ENCODE assay signal across 11 cellular contexts in the genomic region with DNA sequence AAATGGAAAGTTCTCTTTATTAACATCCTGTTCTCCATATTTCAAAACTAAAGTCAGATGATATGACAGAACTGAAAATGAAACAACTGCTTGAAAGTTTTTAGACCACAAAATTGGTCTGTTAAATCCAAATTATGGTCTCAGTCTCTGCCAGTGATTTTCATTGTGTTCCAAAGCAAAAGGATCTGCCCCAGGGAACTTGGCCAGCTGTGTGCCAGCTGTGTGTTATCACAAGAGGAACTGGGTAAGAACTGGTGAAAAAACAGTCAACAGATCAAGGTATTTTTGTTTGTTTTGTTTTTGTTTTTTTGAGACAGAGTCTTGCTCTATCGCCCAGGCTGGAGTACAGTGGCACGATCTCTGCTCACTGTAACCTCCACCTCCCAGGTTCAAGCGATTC.
DNase-seq lines count a peak whose midpoint lies in the region; ATAC-seq lines count a peak whose summit lies in the region.
"Had no signal": no experiment of that assay in that cellular context is flagged by ENCODE, and none has a peak within 500 bp of the region (broad histone marks: within the 10 kb centered on the region; RNA-seq: fewer than 3 reads in every experiment).

No MANE protein-coding gene starts in this region.

- H3K27ac ChIP-seq in mesendoderm (ENCODE audit: low read depth, low read length): no peak overlapping the region

- H4K8ac ChIP-seq in mesendoderm (ENCODE audit: low read depth, low read length): no peak overlapping the region

- no peak overlapping the region for H2BK120ac ChIP-seq in mesendoderm (ENCODE audit: low read depth, low read length)

- H3K9me3 Mint-ChIP-seq in naive B cell: no peaks in the 10 kb centered on the region
- H3K9me3 Mint-ChIP-seq: natural killer cell; stimulated activated naive CD8-positive, alpha-beta T cell treated with anti-CD3 and anti-CD28 coated beads, Interleukin-15, amount 100 ng/mL, for 72 hours had no signal

- DNase-seq in naive B cell: peak; percentile 0
- DNase-seq in EL: no peak
- DNase-seq in stimulated activated naive CD8-positive, alpha-beta T cell treated with anti-CD3 and anti-CD28 coated beads, Interleukin-15, Interleukin-2, amounts not matched to agents 100 U/mL and 50 U/mL, for 24 hours: no peak
- DNase-seq in mesendoderm: no peak
- DNase-seq: DMS53; natural killer cell; NCI-H774; stimulated activated naive CD8-positive, alpha-beta T cell treated with anti-CD3 and anti-CD28 coated beads, Interleukin-15, amount 100 ng/mL, for 72 hours had no signal

- H3K27me3 Mint-ChIP-seq in naive B cell: no peaks in the 10 kb centered on the region
- H3K27me3 Mint-ChIP-seq: stimulated activated naive CD8-positive, alpha-beta T cell treated with anti-CD3 and anti-CD28 coated beads, Interleukin-15, amount 100 ng/mL, for 72 hours had no signal

- no peak overlapping the region for H2BK5ac ChIP-seq in mesendoderm (ENCODE audit: low read length)

- H3K4me3 Mint-ChIP-seq in naive B cell: peak overlapping the region in 1 of 8 donors; percentile 78
- H3K4me3 Mint-ChIP-seq: natural killer cell; stimulated activated naive CD8-positive, alpha-beta T cell treated with anti-CD3 and anti-CD28 coated beads, Interleukin-15, amount 100 ng/mL, for 72 hours had no signal

- H3K27ac Mint-ChIP-seq in naive B cell: peak overlapping the region in 4 of 6 donors; percentile 1 to 93 (median 56)
- H3K27ac Mint-ChIP-seq: natural killer cell; stimulated activated naive CD8-positive, alpha-beta T cell treated with anti-CD3 and anti-CD28 coated beads, Interleukin-15, amount 100 ng/mL, for 72 hours had no signal

- H3K4me2 ChIP-seq in mesendoderm (ENCODE audit: low read length): no peak overlapping the region

- H3K36me3 ChIP-seq in mesendoderm (ENCODE audit: control insufficient read depth, insufficient read depth, low read length): no peaks in the 10 kb centered on the region

- H3K27me3 ChIP-seq in mesendoderm (ENCODE audit: insufficient read depth, low read length, poor library complexity): no peaks in the 10 kb centered on the region

- no peak overlapping the region for H3K4me3 ChIP-seq in mesendoderm (ENCODE audit: low read length)

- no peak overlapping the region for H3K56ac ChIP-seq in mesendoderm (ENCODE audit: low read length)

- H3K23ac ChIP-seq in mesendoderm (ENCODE audit: low read length): no peak overlapping the region

- no peak overlapping the region for H4K5ac ChIP-seq in mesendoderm (ENCODE audit: low read length)

- H3K4me1 ChIP-seq in mesendoderm (ENCODE audit: control insufficient read depth, low read depth, low read length): no peaks in the 10 kb centered on the region

- H2BK15ac ChIP-seq in mesendoderm (replicated peaks; ENCODE audit: low read depth): no peak overlapping the region

- no CpG with 5 or more reads among the region's 3 CpGs for WGBS in mesendoderm (ENCODE audit: extremely low coverage, insufficient coverage, low lambda C conversion rate)

- peaks cover 7 to 16% (median 11%) of the 10 kb centered on the region in 3 donors for H3K4me1 Mint-ChIP-seq in naive B cell
- H3K4me1 Mint-ChIP-seq: natural killer cell; stimulated activated naive CD8-positive, alpha-beta T cell treated with anti-CD3 and anti-CD28 coated beads, Interleukin-15, amount 100 ng/mL, for 72 hours had no signal

- H3K9ac ChIP-seq in mesendoderm (ENCODE audit: low read length): no peak overlapping the region

- H3K18ac ChIP-seq in mesendoderm (ENCODE audit: low read length): no peak overlapping the region

- no peak overlapping the region for H2AK5ac ChIP-seq in mesendoderm (ENCODE audit: low read length)

- H3K79me1 ChIP-seq in mesendoderm (ENCODE audit: low read length): no peaks in the 10 kb centered on the region

- H3K79me2 ChIP-seq in mesendoderm (ENCODE audit: control insufficient read depth, insufficient read depth, low read length): no peaks in the 10 kb centered on the region

- H3K36me3 Mint-ChIP-seq in naive B cell: no peaks in the 10 kb centered on the region
- H3K36me3 Mint-ChIP-seq: natural killer cell had no signal

- H3K4ac ChIP-seq in mesendoderm (ENCODE audit: low read depth, low read length): no peak overlapping the region

- peak; percentile 68 for ATAC-seq in GM18873 (IDR thresholded peaks at IDR 0.05; ENCODE audit: low FRiP score, unreplicated experiment)
- ATAC-seq in GM21717 (IDR thresholded peaks at IDR 0.05; ENCODE audit: unreplicated experiment): peak; percentile 83
- peak; percentile 76 for ATAC-seq in HG03280 (IDR thresholded peaks at IDR 0.05; ENCODE audit: unreplicated experiment)
- ATAC-seq in naive B cell (ENCODE audit: low read depth in 2 of 2): peak; percentile 32 to 35
- ATAC-seq in stimulated activated naive CD8-positive, alpha-beta T cell treated with anti-CD3 and anti-CD28 coated beads, Interleukin-15, Interleukin-2, amounts not matched to agents 100 U/mL and 50 U/mL, for 24 hours: no peak
- ATAC-seq: natural killer cell; stimulated activated naive CD8-positive, alpha-beta T cell treated with anti-CD3 and anti-CD28 coated beads, Interleukin-15, amount 100 ng/mL, for 72 hours had no signal
